ENCODE assay signal across 17 cellular contexts in genomic region chr17:73749906-73750305, GRCh38.
A peak's percentile ranks its signal among the peaks of the same experiment; 100 is the strongest.
DNase-seq lines count a peak whose midpoint lies in the region; ATAC-seq and TF ChIP-seq lines count a peak whose summit lies in the region.
"Had no signal": no experiment of that assay in that cellular context is flagged by ENCODE, and none has a peak within 500 bp of the region (broad histone marks: within the 10 kb centered on the region; RNA-seq: fewer than 3 reads in every experiment).

No MANE protein-coding gene starts in this region.

- TF ChIP-seq POLR2A in thyroid gland (IDR thresholded peaks at IDR 0.05) = no peak

- H3K27me3 ChIP-seq in right atrium auricular region = no peaks in the 10 kb centered on the region
- peaks cover 0 to 11% (median 0%) of the 10 kb centered on the region in 3 experiments for H3K27me3 ChIP-seq in neuronal stem cell (ENCODE audit: control insufficient read depth in 3 of 3, insufficient read depth in 3 of 3, low read depth in 1 of 3, low read length in 3 of 3)
- H3K27me3 ChIP-seq in thyroid gland = no peaks in the 10 kb centered on the region
- H3K27me3 ChIP-seq: BLaER1 had no signal

- H3K4me1 Mint-ChIP-seq in type B pancreatic cell (ENCODE audit: unreplicated experiment) (peaks cover 11% of the 10 kb centered on the region), mesothelial cell of epicardium (no peaks in the 10 kb centered on the region)

- no peaks in the 10 kb centered on the region for H3K36me3 Mint-ChIP-seq in type B pancreatic cell
- H3K36me3 Mint-ChIP-seq in mesothelial cell of epicardium = no peaks in the 10 kb centered on the region
- H3K36me3 Mint-ChIP-seq: CD14-positive monocyte; CD4-positive, alpha-beta memory T cell had no signal

- peak; percentile 76 for ATAC-seq in Right ventricle myocardium superior (ENCODE audit: poor library complexity)
- ATAC-seq in left cardiac atrium = peak; percentile 31 to 66
- ATAC-seq: GM23338 had no signal

- DNase-seq in Right ventricle myocardium superior (peak; percentile 55), right atrium auricular region (ENCODE audit: low spot score) (no peak), left cardiac atrium (no peak), neuronal stem cell (ENCODE audit: low spot score) (no peak), type B pancreatic cell (ENCODE audit: extremely low spot score, unreplicated experiment) (no peak), thyroid gland (no peak), mesothelial cell of epicardium (ENCODE audit: low spot score in 2 of 2, unreplicated experiment in 2 of 2) (no peak)
- DNase-seq: 8988T; CD4-positive, alpha-beta memory T cell; DMS153; DMS79; GDM1; HCEC 1CT had no signal

- H2BK15ac ChIP-seq in neuronal stem cell (ENCODE audit: low read length) = no peak overlapping the region

- H4K8ac ChIP-seq in neuronal stem cell (ENCODE audit: low read depth, low read length) = no peak overlapping the region

- no peak overlapping the region for H2BK120ac ChIP-seq in neuronal stem cell (ENCODE audit: low read depth, low read length)

- H2BK12ac ChIP-seq in neuronal stem cell (ENCODE audit: low read length) = no peak overlapping the region

- H3K27ac Mint-ChIP-seq in type B pancreatic cell (no peak overlapping the region), mesothelial cell of epicardium (no peak overlapping the region)
- H3K27ac Mint-ChIP-seq: CD14-positive monocyte; CD4-positive, alpha-beta memory T cell; GM23338 had no signal

- no peak overlapping the region for H3K4me3 Mint-ChIP-seq in type B pancreatic cell
- no peak overlapping the region for H3K4me3 Mint-ChIP-seq in mesothelial cell of epicardium
- H3K4me3 Mint-ChIP-seq: CD14-positive monocyte; CD4-positive, alpha-beta memory T cell; GM23338 had no signal

- H3K9me3 ChIP-seq in right atrium auricular region (no peaks in the 10 kb centered on the region), neuronal stem cell (replicated peaks in 1 of 2; ENCODE audit: control insufficient read depth in 2 of 2, insufficient read depth in 1 of 2, low read depth in 1 of 2, low read length in 2 of 2) (no peaks in the 10 kb centered on the region), thyroid gland (no peaks in the 10 kb centered on the region)
- H3K9me3 ChIP-seq: BLaER1 had no signal

- no peak overlapping the region for H2BK5ac ChIP-seq in neuronal stem cell (ENCODE audit: low read length)

- no CpG with 5 or more reads among the region's 10 CpGs for WGBS in neuronal stem cell (ENCODE audit: extremely low coverage in 2 of 2, insufficient read length in 2 of 2, insufficient replicate concordance in 1 of 2), 2 donors
- 58 to 72% methylated on average over 5 to 9 of the region's 10 CpGs for WGBS in thyroid gland, 2 donors

- no peak overlapping the region for H2AFZ ChIP-seq in neuronal stem cell (ENCODE audit: low read length)
- H2AFZ ChIP-seq: GM23338 had no signal

- H3K23ac ChIP-seq in neuronal stem cell (ENCODE audit: low read depth, low read length, poor library complexity) = no peak overlapping the region

- H3K27me3 Mint-ChIP-seq in type B pancreatic cell = peaks cover 43% of the 10 kb centered on the region
- H3K27me3 Mint-ChIP-seq in mesothelial cell of epicardium (ENCODE audit: low read depth) = peaks cover 69% of the 10 kb centered on the region

- peak overlapping the region; percentile 50 for H3K18ac ChIP-seq in neuronal stem cell (ENCODE audit: low read length)

- H3K4me2 ChIP-seq in neuronal stem cell (ENCODE audit: insufficient read depth, low read length, poor library complexity, severe bottlenecking) = no peak overlapping the region
- H3K4me2 ChIP-seq: BLaER1, GM23338 had no signal

- H2AK5ac ChIP-seq in neuronal stem cell (ENCODE audit: low read depth, low read length) = no peak overlapping the region

- TF ChIP-seq CTCF in right atrium auricular region (IDR thresholded peaks at IDR 0.05) (no peak), type B pancreatic cell (conservative IDR thresholded peaks at IDR 0.05) (no peak), thyroid gland (IDR thresholded peaks at IDR 0.05) (no peak), mesothelial cell of epicardium (IDR thresholded peaks at IDR 0.05; ENCODE audit: unreplicated experiment) (no peak)

- H3K36me3 ChIP-seq in right atrium auricular region (no peaks in the 10 kb centered on the region), neuronal stem cell (replicated peaks in 1 of 2; ENCODE audit: control insufficient read depth in 2 of 2, insufficient read depth in 2 of 2, low read length in 2 of 2) (no peaks in the 10 kb centered on the region), thyroid gland (no peaks in the 10 kb centered on the region)
- H3K36me3 ChIP-seq: BLaER1 had no signal

- peak overlapping the region in 1 of 2 donors; percentile 29 for H3K27ac ChIP-seq in right atrium auricular region
- no peak overlapping the region for H3K27ac ChIP-seq in neuronal stem cell (replicated peaks; ENCODE audit: low read length)
- H3K27ac ChIP-seq in thyroid gland = no peak overlapping the region
- H3K27ac ChIP-seq: BLaER1, HL-60 had no signal

- no peaks in the 10 kb centered on the region for H3K9me3 Mint-ChIP-seq in type B pancreatic cell
- no peaks in the 10 kb centered on the region for H3K9me3 Mint-ChIP-seq in mesothelial cell of epicardium
- H3K9me3 Mint-ChIP-seq: GM23338 had no signal

- H3K14ac ChIP-seq in neuronal stem cell (ENCODE audit: low read length) = no peak overlapping the region

- intact Hi-C loops in Right ventricle myocardium superior (cut with DNase I) = no loop called here
- intact Hi-C loops in left cardiac atrium (cut with DNase I) = no loop called here
- intact Hi-C loops in thyroid gland (cut with DNase I) = no loop called here

- H3K4me1 ChIP-seq in right atrium auricular region (peaks cover 0 to 5% of the 10 kb centered on the region in 2 donors), neuronal stem cell (ENCODE audit: control insufficient read depth in 2 of 2, insufficient read depth in 1 of 2, low read depth in 1 of 2, low read length in 2 of 2) (no peaks in the 10 kb centered on the region), thyroid gland (no peaks in the 10 kb centered on the region)

- H3K4me3 ChIP-seq in right atrium auricular region (no peak overlapping the region), neuronal stem cell (ENCODE audit: low read length in 2 of 2) (no peak overlapping the region), thyroid gland (replicated peaks in 1 of 3) (no peak overlapping the region)
- H3K4me3 ChIP-seq: BLaER1, GM23338 had no signal

- H4K91ac ChIP-seq in neuronal stem cell (ENCODE audit: low read depth, low read length, poor library complexity) = no peak overlapping the region

- no peak overlapping the region for H3K9ac ChIP-seq in neuronal stem cell (ENCODE audit: low read depth, low read length, poor library complexity)
- H3K9ac ChIP-seq: BLaER1 had no signal

- H3K4ac ChIP-seq in neuronal stem cell (ENCODE audit: low read length) = no peak overlapping the region

- H3K79me1 ChIP-seq in neuronal stem cell (ENCODE audit: low read depth, low read length) = no peaks in the 10 kb centered on the region
